22 cellular contexts compared by ENCODE assay signal in the genomic region with DNA sequence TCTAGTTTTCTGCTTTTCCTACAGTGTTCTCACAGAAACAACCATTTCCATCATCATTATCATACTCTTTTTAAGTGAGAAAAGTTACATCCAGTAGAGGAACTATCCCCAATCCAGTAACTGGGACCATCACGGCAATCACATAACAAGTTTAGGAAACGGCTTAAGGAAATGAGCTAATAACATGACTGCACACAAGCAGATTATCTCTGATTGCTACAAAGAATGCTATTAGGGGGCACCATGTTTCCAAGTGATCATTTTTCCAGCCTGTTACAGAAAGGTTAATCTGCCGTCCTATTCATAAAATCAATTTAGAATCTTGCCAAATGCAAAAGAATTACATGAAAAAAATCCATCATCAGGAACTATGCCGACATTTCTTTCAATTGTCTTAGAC.
A peak's percentile ranks its signal among the peaks of the same experiment; 100 is the strongest.
DNase-seq lines count a peak whose midpoint lies in the region; ATAC-seq, FAIRE-seq and TF ChIP-seq lines count a peak whose summit lies in the region.
"Had no signal": no experiment of that assay in that cellular context is flagged by ENCODE, and none has a peak within 500 bp of the region (broad histone marks: within the 10 kb centered on the region; RNA-seq: fewer than 3 reads in every experiment).

No MANE protein-coding gene starts in this region.

- BruUV-seq in GM12878 (replicated peaks; lab: Mats Ljungman, UMichigan): no TSS peak

- H3K79me2 ChIP-seq in GM12878 (ENCODE audit: control insufficient read depth, insufficient read depth, low read length): peaks cover 42% of the 10 kb centered on the region
- peaks cover 20% of the 10 kb centered on the region for H3K79me2 ChIP-seq in keratinocyte (ENCODE audit: control insufficient read depth, insufficient read depth, low read length)

- H3K27me3 ChIP-seq in GM12878 (replicated peaks in 1 of 2; ENCODE audit: control insufficient read depth in 2 of 2, insufficient read depth in 2 of 2, low read length in 1 of 2) (no peaks in the 10 kb centered on the region), keratinocyte (ENCODE audit: control insufficient read depth, extremely low read depth, insufficient read depth, low read length) (no peaks in the 10 kb centered on the region), suprapubic skin (no peaks in the 10 kb centered on the region)
- H3K27me3 ChIP-seq: BLaER1 treated with 17β-estradiol and CSF1 and Interleukin-3, amounts not matched to agents 10 nM and 100 nM; MG63 had no signal

- peaks cover 10% of the 10 kb centered on the region for H3K4me1 Mint-ChIP-seq in activated naive CD8-positive, alpha-beta T cell treated with anti-CD3 and anti-CD28 coated beads, Interleukin-2, amount 50 U/mL, for 24 hours

- no peaks in the 10 kb centered on the region for H3K36me3 Mint-ChIP-seq in activated naive CD8-positive, alpha-beta T cell treated with anti-CD3 and anti-CD28 coated beads, Interleukin-2, amount 50 U/mL, for 24 hours (ENCODE audit: low read depth)
- H3K36me3 Mint-ChIP-seq: CD4-positive, alpha-beta memory T cell had no signal

- TF ChIP-seq CTCF in GM12878 (IDR thresholded peaks at IDR 0.05 in 2 of 3, conservative IDR thresholded peaks at IDR 0.05 in 1 of 3; ENCODE audit: control insufficient read depth in 2 of 3, extremely low read depth in 1 of 3, insufficient read depth in 1 of 3, low read depth in 3 of 3, low read length in 3 of 3) (no peak), keratinocyte (optimal IDR thresholded peaks at IDR 0.05 in 1 of 3, IDR thresholded peaks at IDR 0.05 in 1 of 3, conservative IDR thresholded peaks at IDR 0.05 in 1 of 3; ENCODE audit: extremely low read depth in 1 of 3, insufficient read depth in 2 of 3, low read length in 3 of 3) (no peak), suprapubic skin (IDR thresholded peaks at IDR 0.05) (no peak)

- peak; percentile 83 for DNase-seq in NCI-H82 (lab: John Stamatoyannopoulos, UW)
- no peak for DNase-seq in GM12878 (ENCODE audit: low read depth, low spot score)
- DNase-seq in keratinocyte (ENCODE audit: low read depth, low spot score): no peak
- DNase-seq in suprapubic skin (ENCODE audit: low spot score in 2 of 2): no peak
- DNase-seq in activated naive CD8-positive, alpha-beta T cell treated with anti-CD3 and anti-CD28 coated beads, Interleukin-2, amount 50 U/mL, for 24 hours: no peak
- DNase-seq: ACHN; Caco-2; CD4-positive, alpha-beta memory T cell; DMS153; H7; Kasumi-1; MG63; NCI-H1092; NCI-H1436; NCI-H187 treated with DMSO at 0.1 percent for 48 hours; NCI-H2107; NCI-H69 had no signal

- 0 out of 2 replicates have a peak overlapping the region, but pooled peaks have one; percentile 15 for H3K27ac ChIP-seq in GM12878 (ENCODE audit: control insufficient read depth, insufficient read depth)
- peak overlapping the region; percentile 69 for H3K27ac ChIP-seq in keratinocyte (ENCODE audit: control insufficient read depth, insufficient read depth, low read length)
- H3K27ac ChIP-seq in suprapubic skin: peak overlapping the region; percentile 9
- H3K27ac ChIP-seq: BLaER1 treated with 17β-estradiol and CSF1 and Interleukin-3, amounts not matched to agents 10 nM and 100 nM had no signal

- H3K27ac Mint-ChIP-seq in activated naive CD8-positive, alpha-beta T cell treated with anti-CD3 and anti-CD28 coated beads, Interleukin-2, amount 50 U/mL, for 24 hours: no peak overlapping the region
- H3K27ac Mint-ChIP-seq: CD4-positive, alpha-beta memory T cell had no signal

- no peak overlapping the region for H2AFZ ChIP-seq in GM12878 (ENCODE audit: control insufficient read depth, low read depth, low read length)
- H2AFZ ChIP-seq in keratinocyte (ENCODE audit: control insufficient read depth, low read length): no peak overlapping the region

- no peaks in the 10 kb centered on the region for H3K9me3 Mint-ChIP-seq in activated naive CD8-positive, alpha-beta T cell treated with anti-CD3 and anti-CD28 coated beads, Interleukin-2, amount 50 U/mL, for 24 hours
- H3K9me3 Mint-ChIP-seq: CD4-positive, alpha-beta memory T cell had no signal

- H4K20me1 ChIP-seq in GM12878 (ENCODE audit: control insufficient read depth, insufficient read depth) (no peaks in the 10 kb centered on the region), keratinocyte (ENCODE audit: control insufficient read depth, extremely low read depth, insufficient read depth, low read length) (no peaks in the 10 kb centered on the region)
- H4K20me1 ChIP-seq: BLaER1 treated with 17β-estradiol and CSF1 and Interleukin-3, amounts not matched to agents 10 nM and 100 nM had no signal

- no peak for TF ChIP-seq RAD21 in GM12878 (IDR thresholded peaks at IDR 0.05; ENCODE audit: insufficient read depth, low read depth, low read length)

- no peak overlapping the region for H3K4me3 ChIP-seq in GM12878
- no peak overlapping the region for H3K4me3 ChIP-seq in keratinocyte (ENCODE audit: control insufficient read depth in 2 of 3, extremely low read depth in 1 of 3, insufficient read depth in 2 of 3, low read depth in 1 of 3, low read length in 3 of 3)
- H3K4me3 ChIP-seq in suprapubic skin: no peak overlapping the region
- H3K4me3 ChIP-seq: BLaER1 treated with 17β-estradiol and CSF1 and Interleukin-3, amounts not matched to agents 10 nM and 100 nM; MG63 had no signal

- H3K4me1 ChIP-seq in GM12878 (ENCODE audit: control insufficient read depth, insufficient read depth, low read length) (peaks cover 12% of the 10 kb centered on the region), keratinocyte (ENCODE audit: control insufficient read depth, extremely low read depth, insufficient read depth, low read length) (peaks cover 47% of the 10 kb centered on the region), suprapubic skin (peaks cover 53% of the 10 kb centered on the region)

- in situ Hi-C loops in GM12878 (cut with MboI): no loop called here

- intact Hi-C loops in GM12878 (cut with micrococcal nuclease; ENCODE audit: unreplicated experiment): loop anchor here (10.0 kb wide), 1 partner anchor 769 kb away; no protein-coding TSS in a partner anchor

- H3K27me3 Mint-ChIP-seq in activated naive CD8-positive, alpha-beta T cell treated with anti-CD3 and anti-CD28 coated beads, Interleukin-2, amount 50 U/mL, for 24 hours: peaks cover 26% of the 10 kb centered on the region

- no peaks in the 10 kb centered on the region for H3K36me3 ChIP-seq in GM12878 (ENCODE audit: control insufficient read depth in 2 of 2, insufficient read depth in 2 of 2, low read length in 1 of 2)
- no peaks in the 10 kb centered on the region for H3K36me3 ChIP-seq in keratinocyte (ENCODE audit: control insufficient read depth in 2 of 2, extremely low read depth in 1 of 2, insufficient read depth in 2 of 2, low read length in 2 of 2)
- H3K36me3 ChIP-seq in suprapubic skin: no peaks in the 10 kb centered on the region
- H3K36me3 ChIP-seq: BLaER1 treated with 17β-estradiol and CSF1 and Interleukin-3, amounts not matched to agents 10 nM and 100 nM; MG63 had no signal

- H3K9ac ChIP-seq in GM12878 (ENCODE audit: control insufficient read depth, insufficient read depth, low read length) (no peak overlapping the region), keratinocyte (ENCODE audit: control insufficient read depth, extremely low read depth, insufficient read depth, low read length) (no peak overlapping the region)
- H3K9ac ChIP-seq: BLaER1 treated with 17β-estradiol and CSF1 and Interleukin-3, amounts not matched to agents 10 nM and 100 nM had no signal

- POLR2A ChIA-PET in GM12878 (lab: Charles Lee): no interaction called here

- TF ChIP-seq EP300 in GM12878 (IDR thresholded peaks at IDR 0.05; ENCODE audit: borderline replicate concordance in 1 of 2, control insufficient read depth in 1 of 2, low read depth in 2 of 2, low read length in 2 of 2) (no peak), suprapubic skin (IDR thresholded peaks at IDR 0.05) (no peak)

- FAIRE-seq in GM12878 (lab: Jason Lieb, UNC): no peak
- no peak for FAIRE-seq in keratinocyte (lab: Jason Lieb, UNC)
- FAIRE-seq: RCC 7860 had no signal

- H3K9me3 ChIP-seq in GM12878 (replicated peaks; ENCODE audit: control insufficient read depth, insufficient read depth, low read length) (no peaks in the 10 kb centered on the region), keratinocyte (ENCODE audit: control insufficient read depth, low read depth, low read length) (no peaks in the 10 kb centered on the region), suprapubic skin (no peaks in the 10 kb centered on the region)
- H3K9me3 ChIP-seq: BLaER1 treated with 17β-estradiol and CSF1 and Interleukin-3, amounts not matched to agents 10 nM and 100 nM; Caco-2; MG63 had no signal

- WGBS in GM12878 (ENCODE audit: insufficient coverage, insufficient replicate concordance, low lambda C conversion rate, missing lambda C conversion rate): 94% methylated on average over 4 of the region's 4 CpGs
- WGBS in suprapubic skin: 72% methylated on average over 4 of the region's 4 CpGs

- dilution Hi-C loops in keratinocyte (cut with MboI; ENCODE audit: extremely low pct_ligation_motif_present, low sequenced_read_pairs): no loop called here

- H3K9me1 ChIP-seq in keratinocyte (ENCODE audit: control insufficient read depth, extremely low read depth, insufficient read depth, low read length): no peaks in the 10 kb centered on the region

- no peak overlapping the region for H3K4me3 Mint-ChIP-seq in activated naive CD8-positive, alpha-beta T cell treated with anti-CD3 and anti-CD28 coated beads, Interleukin-2, amount 50 U/mL, for 24 hours
- H3K4me3 Mint-ChIP-seq: CD4-positive, alpha-beta memory T cell had no signal

- ATAC-seq in GM12878 (no peak), GM19452 (IDR thresholded peaks at IDR 0.05; ENCODE audit: unreplicated experiment) (no peak), GM18870 (IDR thresholded peaks at IDR 0.05; ENCODE audit: unreplicated experiment) (no peak)
- no peak for ATAC-seq in activated naive CD8-positive, alpha-beta T cell treated with anti-CD3 and anti-CD28 coated beads, Interleukin-2, amount 50 U/mL, for 24 hours
- ATAC-seq: Right ventricle myocardium inferior had no signal

- TF ChIP-seq POLR2A in GM12878 (IDR thresholded peaks at IDR 0.05; ENCODE audit: low read depth, low read length) (no peak), suprapubic skin (IDR thresholded peaks at IDR 0.05) (no peak)

- CTCF ChIA-PET in GM12878 (lab: Yijun Ruan, JAX): interaction anchor here (0.5 to 1.5 kb wide), 5 partner anchors 19 to 100 kb away, joined by 3 to 5 read pairs (median 4); no protein-coding TSS in a partner anchor

- RAD21 ChIA-PET in GM12878 (lab: Charles Lee; ENCODE audit: unreplicated experiment): interaction anchor here (1.0 to 1.2 kb wide), 2 partner anchors 77 to 187 kb away, joined by 3 read pairs; no protein-coding TSS in a partner anchor

- no peak overlapping the region for H3K4me2 ChIP-seq in GM12878 (ENCODE audit: control insufficient read depth, insufficient read depth)
- no peak overlapping the region for H3K4me2 ChIP-seq in keratinocyte (ENCODE audit: control insufficient read depth, extremely low read depth, insufficient read depth, low read depth, low read length)
- H3K4me2 ChIP-seq: BLaER1 treated with 17β-estradiol and CSF1 and Interleukin-3, amounts not matched to agents 10 nM and 100 nM had no signal

- SMC1A ChIA-PET in GM12878 (lab: Charles Lee; ENCODE audit: uncharacterized antibody, unreplicated experiment): interaction anchor here (1.0 to 1.4 kb wide), 5 partner anchors 14 to 325 kb away, joined by 3 to 4 read pairs (median 3); no protein-coding TSS in a partner anchor

Comparison
In these comparisons a context has a peak if more than half of its experiments do, and no peak if none do; other contexts are left out.
1. H3K27ac ChIP-seq: peak in every context shown above with its lines; median percentile 69 in keratinocyte; 15 in GM12878; 9 in suprapubic skin.